ENCODE assay signal across 1 cellular context in genomic region chr1:20696397-20697333, GRCh38.
TF ChIP-seq lines count a peak whose summit lies in the region.

No MANE protein-coding gene starts in this region.

TF ChIP-seq in HepG2, 621 proteins besides CTCF, POLR2A, EP300 and RAD21 (continued from another document and continues in another):
- no peak for TF ChIP-seq SCMH1 (CRISPR knock-in tag; IDR thresholded peaks at IDR 0.05; ENCODE audit: borderline replicate concordance)
- TF ChIP-seq ZBTB40 (IDR thresholded peaks at IDR 0.05) = no peak
- 0 out of 2 replicates have a peak, but pooled peaks have one; percentile 24 for TF ChIP-seq ZBTB40 (CRISPR knock-in tag; IDR thresholded peaks at IDR 0.05)
- TF ChIP-seq MAF1 (CRISPR knock-in tag; IDR thresholded peaks at IDR 0.05; ENCODE audit: borderline replicate concordance) = 0 out of 2 replicates have a peak, but pooled peaks have one; percentile 39
- TF ChIP-seq SMC3 (IDR thresholded peaks at IDR 0.05; ENCODE audit: low read length) = no peak; the same call in 1 of the 2 replicates
- TF ChIP-seq KDM5B (CRISPR knock-in tag; IDR thresholded peaks at IDR 0.05; ENCODE audit: borderline replicate concordance) = no peak; the same call in 1 of the 2 replicates
- no peak for TF ChIP-seq ZNF17 (CRISPR knock-in tag; IDR thresholded peaks at IDR 0.05)
- TF ChIP-seq MLLT10 (CRISPR knock-in tag; IDR thresholded peaks at IDR 0.05) = no peak
- no peak for TF ChIP-seq E2F1 (CRISPR knock-in tag; IDR thresholded peaks at IDR 0.05)
- no peak for TF ChIP-seq HNF1B (CRISPR knock-in tag; IDR thresholded peaks at IDR 0.05)
- peak; percentile 79; the same call in 1 of the 2 replicates for TF ChIP-seq EED (CRISPR knock-in tag; IDR thresholded peaks at IDR 0.05)
- TF ChIP-seq ZNF800 (CRISPR knock-in tag; IDR thresholded peaks at IDR 0.05) = no peak
- TF ChIP-seq KDM3A (CRISPR knock-in tag; IDR thresholded peaks at IDR 0.05; ENCODE audit: low read depth) = 0 out of 2 replicates have a peak, but pooled peaks have one; percentile 21
- no peak for TF ChIP-seq ZNF713 (CRISPR knock-in tag; IDR thresholded peaks at IDR 0.05)
- 0 out of 2 replicates have a peak, but pooled peaks have one; percentile 43 for TF ChIP-seq ZNF724P (CRISPR knock-in tag; IDR thresholded peaks at IDR 0.05; ENCODE audit: borderline replicate concordance)
- TF ChIP-seq ATM (IDR thresholded peaks at IDR 0.05; ENCODE audit: borderline replicate concordance) = no peak
- TF ChIP-seq MXD1 (CRISPR knock-in tag; IDR thresholded peaks at IDR 0.05) = no peak
- peak; percentile 63 for TF ChIP-seq XRCC5 (optimal IDR thresholded peaks at IDR 0.05; ENCODE audit: low read length)
- peak; percentile 23; the same call in 1 of the 2 replicates for TF ChIP-seq TSC22D2 (CRISPR knock-in tag; IDR thresholded peaks at IDR 0.05; ENCODE audit: borderline replicate concordance)
- peak; percentile 18; the same call in 1 of the 2 replicates for TF ChIP-seq CBX5 (CRISPR knock-in tag; IDR thresholded peaks at IDR 0.05; ENCODE audit: borderline replicate concordance)
- no peak for TF ChIP-seq THYN1 (CRISPR knock-in tag; IDR thresholded peaks at IDR 0.05; ENCODE audit: borderline replicate concordance, low read depth)
- no peak for TF ChIP-seq ZNF660 (CRISPR knock-in tag; IDR thresholded peaks at IDR 0.05; ENCODE audit: borderline replicate concordance, low read depth)
- no peak for TF ChIP-seq ZNF44 (CRISPR knock-in tag; IDR thresholded peaks at IDR 0.05)
- no peak for TF ChIP-seq ZNF704 (CRISPR knock-in tag; IDR thresholded peaks at IDR 0.05; ENCODE audit: borderline replicate concordance)
- no peak for TF ChIP-seq ELK4 (CRISPR knock-in tag; IDR thresholded peaks at IDR 0.05; ENCODE audit: borderline replicate concordance)
- TF ChIP-seq ZBTB7A (CRISPR knock-in tag; IDR thresholded peaks at IDR 0.05) = peak; percentile 60; the same call in 1 of the 2 replicates
- TF ChIP-seq LCORL (IDR thresholded peaks at IDR 0.05) = no peak
- peak; percentile 78 for TF ChIP-seq LCORL (CRISPR knock-in tag; IDR thresholded peaks at IDR 0.05)
- peak; percentile 91 for TF ChIP-seq PATZ1 (CRISPR knock-in tag; IDR thresholded peaks at IDR 0.05)
- TF ChIP-seq ZBTB46 (CRISPR knock-in tag; IDR thresholded peaks at IDR 0.05; ENCODE audit: borderline replicate concordance) = no peak
- no peak for TF ChIP-seq ZSCAN21 (CRISPR knock-in tag; IDR thresholded peaks at IDR 0.05; ENCODE audit: borderline replicate concordance)
- 0 out of 2 replicates have a peak, but pooled peaks have one; percentile 67 for TF ChIP-seq BCL3 (CRISPR knock-in tag; IDR thresholded peaks at IDR 0.05)
- no peak for TF ChIP-seq ZNF446 (CRISPR knock-in tag; IDR thresholded peaks at IDR 0.05)
- no peak for TF ChIP-seq ZNF225 (CRISPR knock-in tag; IDR thresholded peaks at IDR 0.05)
- TF ChIP-seq ZFY (CRISPR knock-in tag; IDR thresholded peaks at IDR 0.05) = peak; percentile 75
- no peak for TF ChIP-seq SNRNP70 (IDR thresholded peaks at IDR 0.05; ENCODE audit: low read depth, low read length)
